10 cellular contexts compared by ENCODE assay signal in the genomic region with DNA sequence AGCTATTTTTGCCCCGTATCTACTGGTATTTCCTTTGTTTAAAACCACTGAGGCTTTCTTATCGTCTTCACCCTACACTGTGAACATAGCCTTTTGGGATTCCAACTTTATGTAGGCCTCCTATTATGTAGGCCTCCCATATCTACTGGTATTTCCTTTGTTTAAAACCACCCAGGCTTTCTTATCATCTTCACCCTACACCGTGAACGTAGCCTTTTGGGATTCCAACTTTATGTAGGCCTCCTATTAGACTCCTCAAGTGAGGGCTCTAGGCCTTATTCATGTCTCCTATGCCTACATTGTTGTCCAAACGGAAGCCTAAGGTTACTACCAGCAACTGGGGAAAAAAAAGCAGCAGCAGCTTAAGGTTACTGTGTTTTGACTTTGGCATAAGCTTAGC.
"Had no signal": no experiment of that assay in that cellular context is flagged by ENCODE, and none has a peak within 500 bp of the region (broad histone marks: within the 10 kb centered on the region; RNA-seq: fewer than 3 reads in every experiment).

No MANE protein-coding gene starts in this region.

- H3K9me3 ChIP-seq: HAP-1 had no signal

- H3K9me3 Mint-ChIP-seq: HFFc6 had no signal

- ATAC-seq: HCT116, HepG2, K562 had no signal

- H2AFZ ChIP-seq: GM23248 had no signal

- H3K9ac ChIP-seq: GM23248 had no signal

- H3K27ac ChIP-seq: GM23248, HL-60 had no signal

- H3K4me3 Mint-ChIP-seq: HFFc6 had no signal

- H3K4me1 ChIP-seq: HAP-1 had no signal

- H3K4me3 ChIP-seq: GM23248, HAP-1, K562 had no signal

- DNase-seq: GM23248, GOT3, H7, HFFc6, KG1 had no signal

- H3K27ac Mint-ChIP-seq: HFFc6 had no signal
